ENCODE assay signal across 24 cellular contexts in the genomic region with DNA sequence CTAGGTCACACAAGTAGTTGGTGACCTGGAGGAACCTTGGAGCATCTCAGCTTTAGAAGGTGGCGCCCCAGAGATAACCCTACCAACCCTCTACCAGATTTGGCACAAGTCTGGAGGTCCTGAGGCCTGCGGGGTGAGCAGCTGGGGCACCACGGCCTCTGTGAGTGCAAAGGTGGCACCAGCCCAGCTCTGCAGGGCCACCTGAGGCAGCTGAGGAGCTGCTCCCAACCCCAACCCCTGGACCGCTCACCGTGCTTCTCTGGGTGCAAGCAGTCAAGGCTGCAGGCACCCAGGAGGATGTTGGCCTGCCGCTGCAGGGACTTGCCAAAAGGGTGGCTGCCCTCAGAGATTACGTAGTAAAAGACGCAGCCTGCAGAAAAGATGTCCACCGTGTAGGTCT. TPM values are rescaled to one million over a fixed set of nuclear protein-coding genes. Genes with fewer than 3 reads are reported as not detected.
DNase-seq lines count a peak whose midpoint lies in the region; ATAC-seq, FAIRE-seq and TF ChIP-seq lines count a peak whose summit lies in the region.
"Had no signal": no experiment of that assay in that cellular context is flagged by ENCODE, and none has a peak within 500 bp of the region (broad histone marks: within the 10 kb centered on the region; RNA-seq: fewer than 3 reads in every experiment).

No MANE protein-coding gene starts in this region.

- WGBS in GM12878 (ENCODE audit: insufficient coverage, insufficient replicate concordance, low lambda C conversion rate, missing lambda C conversion rate) = 93% methylated on average over 9 of the region's 9 CpGs

- no peak overlapping the region for H3K27ac ChIP-seq in GM12878 (ENCODE audit: control insufficient read depth, insufficient read depth)
- H3K27ac ChIP-seq: 22Rv1, C4-2B had no signal

- FAIRE-seq in GM12878 (lab: Jason Lieb, UNC) = no peak
- FAIRE-seq: D721Med, RCC 7860 had no signal

- H3K4me1 Mint-ChIP-seq in activated CD4-positive, alpha-beta T cell treated with anti-CD3 and anti-CD28 coated beads, Interleukin-2, amount 10 ng/mL, durations not matched to agents 7 days and 5 days = peaks cover 46% of the 10 kb centered on the region
- H3K4me1 Mint-ChIP-seq in T-cell (peaks cover 28 to 51% (median 35%) of the 10 kb centered on the region in 3 donors), natural killer cell (peaks cover 25 to 36% of the 10 kb centered on the region in 2 donors)

- H3K9ac ChIP-seq in GM12878 (ENCODE audit: control insufficient read depth, insufficient read depth, low read length) = no peak overlapping the region

- BruUV-seq in GM12878 (replicated peaks; lab: Mats Ljungman, UMichigan) = no TSS peak

- H3K27me3 ChIP-seq in GM12878 (replicated peaks in 1 of 2; ENCODE audit: control insufficient read depth in 2 of 2, insufficient read depth in 2 of 2, low read length in 1 of 2) = no peaks in the 10 kb centered on the region
- H3K27me3 ChIP-seq: MG63 had no signal

- H3K4me3 ChIP-seq in GM12878 (no peak overlapping the region), foreskin fibroblast (ENCODE audit: low read depth in 1 of 2, low read length in 2 of 2) (no peak overlapping the region)
- H3K4me3 ChIP-seq: HAP-1, MG63 had no signal

- no peaks in the 10 kb centered on the region for H3K4me1 ChIP-seq in GM12878 (ENCODE audit: control insufficient read depth, insufficient read depth, low read length)
- H3K4me1 ChIP-seq: HAP-1 had no signal

- no peaks in the 10 kb centered on the region for H3K79me2 ChIP-seq in GM12878 (ENCODE audit: control insufficient read depth, insufficient read depth, low read length)

- RAD21 ChIA-PET in GM12878 (lab: Charles Lee; ENCODE audit: unreplicated experiment) = no interaction called here

- TF ChIP-seq EP300 in GM12878 (IDR thresholded peaks at IDR 0.05; ENCODE audit: borderline replicate concordance in 1 of 2, control insufficient read depth in 1 of 2, low read depth in 2 of 2, low read length in 2 of 2) = no peak

- H2AFZ ChIP-seq in GM12878 (ENCODE audit: control insufficient read depth, low read depth, low read length) = no peak overlapping the region

- H3K4me3 Mint-ChIP-seq in activated CD4-positive, alpha-beta T cell treated with anti-CD3 and anti-CD28 coated beads, Interleukin-2, amount 10 ng/mL, durations not matched to agents 7 days and 5 days = no peak overlapping the region
- H3K4me3 Mint-ChIP-seq in T-cell (no peak overlapping the region), natural killer cell (no peak overlapping the region)
- H3K4me3 Mint-ChIP-seq: B cell, HFFc6 had no signal

- intact Hi-C loops in GM12878 (cut with micrococcal nuclease; ENCODE audit: unreplicated experiment) (no loop called here), natural killer cell (cut with micrococcal nuclease) (no loop called here), sciatic nerve (cut with DNase I) (no loop called here)

- H3K9me3 Mint-ChIP-seq in activated CD4-positive, alpha-beta T cell treated with anti-CD3 and anti-CD28 coated beads, Interleukin-2, amount 10 ng/mL, durations not matched to agents 7 days and 5 days = no peaks in the 10 kb centered on the region
- H3K9me3 Mint-ChIP-seq in T-cell (no peaks in the 10 kb centered on the region), natural killer cell (no peaks in the 10 kb centered on the region)
- H3K9me3 Mint-ChIP-seq: HFFc6 had no signal

- H4K20me1 ChIP-seq in GM12878 (ENCODE audit: control insufficient read depth, insufficient read depth) = no peaks in the 10 kb centered on the region

- POLR2A ChIA-PET in activated CD4-positive, alpha-beta T cell treated with anti-CD3 and anti-CD28 coated beads, Interleukin-2, amount 10 ng/mL, durations not matched to agents 7 days and 5 days (lab: Charles Lee) = no interaction called here
- POLR2A ChIA-PET in T-cell (lab: Charles Lee) (no interaction called here), GM12878 (lab: Charles Lee) (no interaction called here)

- no peak overlapping the region for H3K4me2 ChIP-seq in GM12878 (ENCODE audit: control insufficient read depth, insufficient read depth)

- DNase-seq in activated CD4-positive, alpha-beta T cell treated with anti-CD3 and anti-CD28 coated beads, Interleukin-2, amount 10 ng/mL, durations not matched to agents 7 days and 5 days = no peak
- no peak for DNase-seq in activated CD4-positive, alpha-beta T cell treated with anti-CD3 and anti-CD28 coated beads, Interleukin-2, amount 50 U/mL, for 48 hours
- DNase-seq in T-cell = no peak
- DNase-seq in GM12878 (ENCODE audit: low read depth, low spot score) = no peak
- no peak for DNase-seq in natural killer cell
- no peak for DNase-seq in sciatic nerve (ENCODE audit: low spot score)
- DNase-seq in foreskin fibroblast = no peak
- DNase-seq: GOT3, HFFc6, IMR-90, KG1, MG63, NCI-H2029, NCI-H446, NCI-H524 treated with DMSO at 0.1 percent for 48 hours, NCI-H774, SIG-M5 had no signal

- TF ChIP-seq POLR2A in GM12878 (IDR thresholded peaks at IDR 0.05; ENCODE audit: low read depth, low read length) = peak; percentile 19; the same call in 1 of the 2 replicates

- ATAC-seq in T-cell (replicated peaks in 1 of 4) = no peak
- ATAC-seq in GM12878 = no peak
- no peak for ATAC-seq in natural killer cell
- ATAC-seq in sciatic nerve = no peak
- ATAC-seq in HG02610 (IDR thresholded peaks at IDR 0.05; ENCODE audit: unreplicated experiment) = no peak

- in situ Hi-C loops in GM12878 (cut with MboI) = loop anchor here (25.0 kb wide), 1 partner anchor 238 kb away; no protein-coding TSS in a partner anchor

- TF ChIP-seq RAD21 in GM12878 (IDR thresholded peaks at IDR 0.05; ENCODE audit: insufficient read depth, low read depth, low read length) = no peak

- TF ChIP-seq CTCF in GM12878 (IDR thresholded peaks at IDR 0.05 in 2 of 3, conservative IDR thresholded peaks at IDR 0.05 in 1 of 3; ENCODE audit: control insufficient read depth in 2 of 3, extremely low read depth in 1 of 3, insufficient read depth in 1 of 3, low read depth in 3 of 3, low read length in 3 of 3) = no peak
- no peak for TF ChIP-seq CTCF in natural killer cell (IDR thresholded peaks at IDR 0.05)
- TF ChIP-seq CTCF in foreskin fibroblast (IDR thresholded peaks at IDR 0.05; ENCODE audit: low read depth, low read length) = no peak

- H3K27ac Mint-ChIP-seq in activated CD4-positive, alpha-beta T cell treated with anti-CD3 and anti-CD28 coated beads, Interleukin-2, amount 10 ng/mL, durations not matched to agents 7 days and 5 days = peak overlapping the region; percentile 14
- H3K27ac Mint-ChIP-seq in T-cell (peak overlapping the region; percentile 92 to 97), natural killer cell (peak overlapping the region; percentile 90 to 94)
- H3K27ac Mint-ChIP-seq: B cell, HFFc6 had no signal

- no peaks in the 10 kb centered on the region for H3K9me3 ChIP-seq in GM12878 (replicated peaks; ENCODE audit: control insufficient read depth, insufficient read depth, low read length)
- H3K9me3 ChIP-seq: HAP-1, MG63 had no signal

- H3K36me3 ChIP-seq in GM12878 (ENCODE audit: control insufficient read depth in 2 of 2, insufficient read depth in 2 of 2, low read length in 1 of 2) = peaks cover 11 to 46% of the 10 kb centered on the region in 2 experiments
- H3K36me3 ChIP-seq: MG63 had no signal

- H3K27me3 Mint-ChIP-seq in activated CD4-positive, alpha-beta T cell treated with anti-CD3 and anti-CD28 coated beads, Interleukin-2, amount 10 ng/mL, durations not matched to agents 7 days and 5 days = no peaks in the 10 kb centered on the region
- H3K27me3 Mint-ChIP-seq in T-cell = no peaks in the 10 kb centered on the region
- no peaks in the 10 kb centered on the region for H3K27me3 Mint-ChIP-seq in natural killer cell (ENCODE audit: low read depth in 2 of 2)
- H3K27me3 Mint-ChIP-seq: B cell had no signal

- SMC1A ChIA-PET in GM12878 (lab: Charles Lee; ENCODE audit: uncharacterized antibody, unreplicated experiment) = interaction anchor here (0.9 to 1.8 kb wide), 3 partner anchors 27 to 85 kb away, joined by 3 to 4 read pairs (median 3); no protein-coding TSS in a partner anchor

- CTCF ChIA-PET in activated CD4-positive, alpha-beta T cell treated with anti-CD3 and anti-CD28 coated beads, Interleukin-2, amount 10 ng/mL, durations not matched to agents 7 days and 5 days (lab: Charles Lee) = interaction anchor here (4.2 to 4.8 kb wide), 2 partner anchors 23 to 84 kb away, joined by 17 to 33 read pairs; no protein-coding TSS in a partner anchor
- CTCF ChIA-PET in T-cell (lab: Charles Lee) (interaction anchor here (1.1 to 4.1 kb wide), 5 partner anchors 15 to 85 kb away, joined by 3 to 22 read pairs (median 12); no protein-coding TSS in a partner anchor), GM12878 (lab: Yijun Ruan, JAX) (interaction anchor here (1.2 to 8.4 kb wide), 3 partner anchors 20 to 84 kb away, joined by 3 to 75 read pairs (median 22); no protein-coding TSS in a partner anchor)

- peaks cover 84% of the 10 kb centered on the region for H3K36me3 Mint-ChIP-seq in activated CD4-positive, alpha-beta T cell treated with anti-CD3 and anti-CD28 coated beads, Interleukin-2, amount 10 ng/mL, durations not matched to agents 7 days and 5 days (ENCODE audit: low read depth)
- peaks cover 82% of the 10 kb centered on the region for H3K36me3 Mint-ChIP-seq in T-cell
- H3K36me3 Mint-ChIP-seq in natural killer cell = peaks cover 15% of the 10 kb centered on the region

RNA-seq across cellular contexts. Expression of a gene that starts 28.4 kb away (rescaled TPM):
- 100 to 1,000 TPM; 113 to 116 TPM for total RNA-seq in activated CD4-positive, alpha-beta T cell treated with anti-CD3 and anti-CD28 coated beads, Interleukin-2, amount 10 ng/mL, durations not matched to agents 7 days and 5 days
- total RNA-seq in T-cell = 100 to 1,000 TPM in 3 of 5 donors, 10 to 100 TPM in 2; 69.6 to 132 (median 116) TPM
- total RNA-seq in GM12878 (2013; cell fraction: nucleolus; rRNA removed) = 74.8 and 80.2 TPM in 2 replicates
- total RNA-seq in GM12878 (2014; rRNA removed) = 60.7 and 62.8 TPM in 2 replicates
- total RNA-seq in GM12878 (2014; rRNA removed; fragmentation: Illumina TruSeq; extraction: Trizol) = 39.2 and 40.8 TPM in 2 replicates
- total RNA-seq in GM12878 (2021) = 37.4 and 42.7 TPM in 2 replicates
- 31.8 TPM for polyA plus RNA-seq in GM12878 (2011; ENCODE audit: low read depth)
- 53.7 and 108 TPM in 2 replicates for polyA plus RNA-seq in GM12878 (2011; rRNA removed)
- 170 and 179 TPM in 2 replicates for polyA plus RNA-seq in GM12878 (2011; cell fraction: cytosol; rRNA removed)
- polyA plus RNA-seq in GM12878 (2011; cell fraction: nucleus; rRNA removed) = 67.6 and 85.3 TPM in 2 replicates
- polyA plus RNA-seq in GM12878 (2012) = 38.9 and 53.9 TPM in 2 replicates
- 34.5 and 55.5 TPM in 2 replicates for polyA plus RNA-seq in GM12878 (2014; fragmentation: Illumina TruSeq; extraction: Trizol)
- 10 to 100 TPM; 23.6 to 27.7 TPM for polyA plus RNA-seq in GM12878 (2014; fragmentation: Nextera tagmentation; extraction: Ambion mirVana)
- 61.4 and 66.7 TPM in 2 replicates for polyA plus RNA-seq in GM12878 (2014; rRNA removed)
- polyA plus RNA-seq in GM12878 (2016; fragmentation: Nextera tagmentation; extraction: Ambion mirVana) = 10 to 100 TPM; 69.8 to 70.2 TPM
- polyA minus RNA-seq in GM12878 (2011; rRNA and poly(A)+ RNA removed) = 109 and 137 TPM in 2 replicates
- polyA minus RNA-seq in GM12878 (2011; cell fraction: cytosol; rRNA and poly(A)+ RNA removed) = 37.4 and 38.6 TPM in 2 replicates
- polyA minus RNA-seq in GM12878 (2011; cell fraction: nucleus; rRNA and poly(A)+ RNA removed) = 14.5 and 23.2 TPM in 2 replicates
- total RNA-seq in natural killer cell = 10 to 100 TPM; 73.2 to 91.0 (median 78.0) TPM
- total RNA-seq in sciatic nerve = 38.2 TPM
- total RNA-seq: IMR-90 had no signal

RNA-seq across cellular contexts. Expression of a gene that starts 50.7 kb away (rescaled TPM):
- 1 to 10 TPM; 3.8 TPM for total RNA-seq in activated CD4-positive, alpha-beta T cell treated with anti-CD3 and anti-CD28 coated beads, Interleukin-2, amount 10 ng/mL, durations not matched to agents 7 days and 5 days
- total RNA-seq in T-cell (1 to 10 TPM in 3 of 5 donors, under 1 TPM in 2; 0.50 to 1.9 (median 1.1) TPM), GM12878 (2014; rRNA removed) (0.22 TPM in 1 of 2 replicates, not detected in the other), GM12878 (2014; rRNA removed; fragmentation: Illumina TruSeq; extraction: Trizol) (not detected in 2 replicates), GM12878 (2021) (0.26 TPM in 1 of 2 replicates, not detected in the other), natural killer cell (1 to 10 TPM in 2 of 3 donors, under 1 TPM in 1; 0.92 to 1.6 (median 1.6) TPM), sciatic nerve (1.0 TPM)
- not detected in 2 replicates for total RNA-seq in GM12878 (2013; cell fraction: nucleolus; rRNA removed)
- polyA plus RNA-seq in GM12878 (2011; ENCODE audit: low read depth) = 0.54 TPM
- polyA plus RNA-seq in GM12878 (2011; rRNA removed) (0.04 and 0.18 TPM in 2 replicates), GM12878 (2014; fragmentation: Illumina TruSeq; extraction: Trizol) (0.01 TPM in 1 of 2 replicates, not detected in the other), GM12878 (2014; fragmentation: Nextera tagmentation; extraction: Ambion mirVana) (under 1 TPM; 0.06 to 0.15 TPM), GM12878 (2014; rRNA removed) (0.08 TPM in 1 of 2 replicates, not detected in the other), GM12878 (2016; fragmentation: Nextera tagmentation; extraction: Ambion mirVana) (1 to 10 TPM; 1.7 to 2.4 TPM)
- polyA plus RNA-seq in GM12878 (2011; cell fraction: cytosol; rRNA removed) = 0.12 and 0.37 TPM in 2 replicates
- 1.1 and 1.5 TPM in 2 replicates for polyA plus RNA-seq in GM12878 (2011; cell fraction: nucleus; rRNA removed)
- 0.86 and 1.4 TPM in 2 replicates for polyA plus RNA-seq in GM12878 (2012)
- polyA minus RNA-seq in GM12878 (2011; rRNA and poly(A)+ RNA removed) = 0.15 TPM in 1 of 2 replicates, not detected in the other
- not detected in 2 replicates for polyA minus RNA-seq in GM12878 (2011; cell fraction: cytosol; rRNA and poly(A)+ RNA removed)
- polyA minus RNA-seq in GM12878 (2011; cell fraction: nucleus; rRNA and poly(A)+ RNA removed) = 0.10 and 0.12 TPM in 2 replicates
- total RNA-seq: B cell had no signal

Comparison
In these comparisons a context has a peak if more than half of its experiments do, and no peak if none do; other contexts are left out.
1. H3K27ac Mint-ChIP-seq: peak in every context shown above with its lines; median percentile 94 in T-cell; 92 in natural killer cell; 14 in activated CD4-positive, alpha-beta T cell treated with anti-CD3 and anti-CD28 coated beads, Interleukin-2, amount 10 ng/mL, durations not matched to agents 7 days and 5 days.